ENCODE assay signal across 9 cellular contexts in genomic region chr9:87662808-87663528, GRCh38.
DNase-seq lines count a peak whose midpoint lies in the region; ATAC-seq and TF ChIP-seq lines count a peak whose summit lies in the region.
"Had no signal": no experiment of that assay in that cellular context is flagged by ENCODE, and none has a peak within 500 bp of the region (broad histone marks: within the 10 kb centered on the region; RNA-seq: fewer than 3 reads in every experiment).

No MANE protein-coding gene starts in this region.

- H3K9ac ChIP-seq in parathyroid adenoma: no peak overlapping the region

- H3K4me1 Mint-ChIP-seq in activated T-cell treated with anti-CD3 and anti-CD28 coated beads, Interleukin-2, amount 50 U/mL, for 72 hours (ENCODE audit: low read depth): peaks cover 25% of the 10 kb centered on the region
- H3K4me1 Mint-ChIP-seq: naive thymus-derived CD8-positive, alpha-beta T cell had no signal

- ATAC-seq in GM21576 (IDR thresholded peaks at IDR 0.05; ENCODE audit: unreplicated experiment): peak; percentile 59
- ATAC-seq in activated T-cell treated with anti-CD3 and anti-CD28 coated beads, Interleukin-2, amount 50 U/mL, for 72 hours (replicated peaks in 1 of 2): peak; percentile 40 to 54
- ATAC-seq in GM21423 (IDR thresholded peaks at IDR 0.05; ENCODE audit: unreplicated experiment): no peak
- no peak for ATAC-seq in GM19467 (IDR thresholded peaks at IDR 0.05; ENCODE audit: unreplicated experiment)
- ATAC-seq: naive thymus-derived CD8-positive, alpha-beta T cell had no signal

- TF ChIP-seq CTCF in parathyroid adenoma (IDR thresholded peaks at IDR 0.05): peak; percentile 65

- no peak overlapping the region for H3K4me3 Mint-ChIP-seq in activated T-cell treated with anti-CD3 and anti-CD28 coated beads, Interleukin-2, amount 50 U/mL, for 72 hours
- H3K4me3 Mint-ChIP-seq: naive thymus-derived CD8-positive, alpha-beta T cell had no signal

- H3K27ac Mint-ChIP-seq in activated T-cell treated with anti-CD3 and anti-CD28 coated beads, Interleukin-2, amount 50 U/mL, for 72 hours: no peak overlapping the region
- H3K27ac Mint-ChIP-seq: naive thymus-derived CD8-positive, alpha-beta T cell had no signal

- DNase-seq in Ammon's horn (ENCODE audit: low spot score) (peak; percentile 70), NCI-H748 treated with DMSO at 0.1 percent for 48 hours (lab: John Stamatoyannopoulos, UW) (peak; percentile 69), glomerular endothelial cell (ENCODE audit: extremely low read depth, low read depth, low spot score) (peak; percentile 29)
- peak; percentile 74 to 76 for DNase-seq in activated T-cell treated with anti-CD3 and anti-CD28 coated beads, Interleukin-2, amount 50 U/mL, for 72 hours

- H3K4me2 ChIP-seq in parathyroid adenoma (ENCODE audit: low read length): no peak overlapping the region

- no peak overlapping the region for H3K4me3 ChIP-seq in parathyroid adenoma (ENCODE audit: low read depth, low read length)

- no peaks in the 10 kb centered on the region for H3K9me3 ChIP-seq in parathyroid adenoma (ENCODE audit: control insufficient read depth, low read length)

- H3K36me3 Mint-ChIP-seq in activated T-cell treated with anti-CD3 and anti-CD28 coated beads, Interleukin-2, amount 50 U/mL, for 72 hours (ENCODE audit: insufficient read depth in 2 of 2): peaks cover 6 to 7% of the 10 kb centered on the region in 2 donors

- no peak overlapping the region for H3K27ac ChIP-seq in parathyroid adenoma

- H3K27me3 ChIP-seq in parathyroid adenoma (ENCODE audit: control insufficient read depth, insufficient read depth, low read length): no peaks in the 10 kb centered on the region

- H3K36me3 ChIP-seq in parathyroid adenoma (ENCODE audit: control insufficient read depth, insufficient read depth, low read length): no peaks in the 10 kb centered on the region

- H3K79me2 ChIP-seq in parathyroid adenoma: no peaks in the 10 kb centered on the region

- H3K4me1 ChIP-seq in parathyroid adenoma: no peaks in the 10 kb centered on the region

- H3K9me3 Mint-ChIP-seq in activated T-cell treated with anti-CD3 and anti-CD28 coated beads, Interleukin-2, amount 50 U/mL, for 72 hours: peaks cover 0 to 4% of the 10 kb centered on the region in 2 donors

- peaks cover 6% of the 10 kb centered on the region for H3K27me3 Mint-ChIP-seq in activated T-cell treated with anti-CD3 and anti-CD28 coated beads, Interleukin-2, amount 50 U/mL, for 72 hours (ENCODE audit: low read depth)

- no peak overlapping the region for H2AFZ ChIP-seq in parathyroid adenoma

Comparison
In these comparisons a context has a peak if more than half of its experiments do, and no peak if none do; other contexts are left out.
1. ATAC-seq: peak in GM21576 (single experiment) and activated T-cell treated with anti-CD3 and anti-CD28 coated beads, Interleukin-2, amount 50 U/mL, for 72 hours (2 of 2); none in GM21423 (single experiment) and GM19467 (single experiment).
2. Peak in every context shown above with its lines, with median percentiles within 50 percentile points of each other: DNase-seq.